Comparison of ENCODE assay signal across 2 cellular contexts in genomic region chr11:61533039-61533375, GRCh38.
TF ChIP-seq lines count a peak whose summit lies in the region.

No MANE protein-coding gene starts in this region.

TF ChIP-seq in H1, 55 proteins besides CTCF, POLR2A, EP300 and RAD21:
- TF ChIP-seq GABPA (IDR thresholded peaks at IDR 0.05; ENCODE audit: borderline replicate concordance, insufficient read depth, low read length) (no peak), BRCA1 (IDR thresholded peaks at IDR 0.05; ENCODE audit: low read depth, low read length) (no peak), RXRA (IDR thresholded peaks at IDR 0.05; ENCODE audit: insufficient read depth, low read depth, low read length) (no peak), JUND (IDR thresholded peaks at IDR 0.05; ENCODE audit: low read length) (no peak), HDAC6 (IDR thresholded peaks at IDR 0.05; ENCODE audit: low read depth, low read length) (no peak), SAP30 (IDR thresholded peaks at IDR 0.05; ENCODE audit: insufficient read depth, insufficient replicate concordance, low read length) (no peak)
- TF ChIP-seq, protein P1, sequence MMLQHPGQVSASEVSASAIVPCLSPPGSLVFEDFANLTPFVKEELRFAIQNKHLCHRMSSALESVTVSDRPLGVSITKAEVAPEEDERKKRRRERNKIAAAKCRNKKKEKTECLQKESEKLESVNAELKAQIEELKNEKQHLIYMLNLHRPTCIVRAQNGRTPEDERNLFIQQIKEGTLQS (IDR thresholded peaks at IDR 0.05; ENCODE audit: insufficient read depth, low read depth, low read length), result no peak

TF ChIP-seq in SK-N-SH treated with all-trans-retinoic acid at 6 μM for 48 hours, 23 proteins besides CTCF, POLR2A, EP300 and RAD21:
- no peak for TF ChIP-seq CSDC2 (CRISPR knock-in tag; IDR thresholded peaks at IDR 0.05)
- TF ChIP-seq RARB (CRISPR knock-in tag; IDR thresholded peaks at IDR 0.05), result no peak
- no peak for TF ChIP-seq ZFP30 (CRISPR knock-in tag; IDR thresholded peaks at IDR 0.05)
- TF ChIP-seq ZNF8 (CRISPR knock-in tag; IDR thresholded peaks at IDR 0.05), result no peak
- no peak for TF ChIP-seq SNAI2 (CRISPR knock-in tag; IDR thresholded peaks at IDR 0.05)
- TF ChIP-seq, protein P2, sequence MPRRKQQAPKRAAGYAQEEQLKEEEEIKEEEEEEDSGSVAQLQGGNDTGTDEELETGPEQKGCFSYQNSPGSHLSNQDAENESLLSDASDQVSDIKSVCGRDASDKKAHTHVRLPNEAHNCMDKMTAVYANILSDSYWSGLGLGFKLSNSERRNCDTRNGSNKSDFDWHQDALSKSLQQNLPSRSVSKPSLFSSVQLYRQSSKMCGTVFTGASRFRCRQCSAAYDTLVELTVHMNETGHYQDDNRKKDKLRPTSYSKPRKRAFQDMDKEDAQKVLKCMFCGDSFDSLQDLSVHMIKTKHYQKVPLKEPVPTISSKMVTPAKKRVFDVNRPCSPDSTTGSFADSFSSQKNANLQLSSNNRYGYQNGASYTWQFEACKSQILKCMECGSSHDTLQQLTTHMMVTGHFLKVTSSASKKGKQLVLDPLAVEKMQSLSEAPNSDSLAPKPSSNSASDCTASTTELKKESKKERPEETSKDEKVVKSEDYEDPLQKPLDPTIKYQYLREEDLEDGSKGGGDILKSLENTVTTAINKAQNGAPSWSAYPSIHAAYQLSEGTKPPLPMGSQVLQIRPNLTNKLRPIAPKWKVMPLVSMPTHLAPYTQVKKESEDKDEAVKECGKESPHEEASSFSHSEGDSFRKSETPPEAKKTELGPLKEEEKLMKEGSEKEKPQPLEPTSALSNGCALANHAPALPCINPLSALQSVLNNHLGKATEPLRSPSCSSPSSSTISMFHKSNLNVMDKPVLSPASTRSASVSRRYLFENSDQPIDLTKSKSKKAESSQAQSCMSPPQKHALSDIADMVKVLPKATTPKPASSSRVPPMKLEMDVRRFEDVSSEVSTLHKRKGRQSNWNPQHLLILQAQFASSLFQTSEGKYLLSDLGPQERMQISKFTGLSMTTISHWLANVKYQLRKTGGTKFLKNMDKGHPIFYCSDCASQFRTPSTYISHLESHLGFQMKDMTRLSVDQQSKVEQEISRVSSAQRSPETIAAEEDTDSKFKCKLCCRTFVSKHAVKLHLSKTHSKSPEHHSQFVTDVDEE (CRISPR knock-in tag; IDR thresholded peaks at IDR 0.05), result no peak
- TF ChIP-seq ARNTL (CRISPR knock-in tag; IDR thresholded peaks at IDR 0.05; ENCODE audit: borderline replicate concordance, low read depth), result no peak
- TF ChIP-seq CSRNP3 (CRISPR knock-in tag; IDR thresholded peaks at IDR 0.05), result no peak
- no peak for TF ChIP-seq ZC3H10 (CRISPR knock-in tag; IDR thresholded peaks at IDR 0.05)
- TF ChIP-seq TCF4 (CRISPR knock-in tag; IDR thresholded peaks at IDR 0.05; ENCODE audit: borderline replicate concordance), result no peak
- TF ChIP-seq GLIS3 (CRISPR knock-in tag; IDR thresholded peaks at IDR 0.05), result no peak
- no peak for TF ChIP-seq PPARA (CRISPR knock-in tag; IDR thresholded peaks at IDR 0.05; ENCODE audit: borderline replicate concordance)
- TF ChIP-seq POU6F1 (CRISPR knock-in tag; IDR thresholded peaks at IDR 0.05; ENCODE audit: borderline replicate concordance, low read depth), result no peak
- TF ChIP-seq ESRRG (CRISPR knock-in tag; IDR thresholded peaks at IDR 0.05), result no peak
- TF ChIP-seq, protein P3, sequence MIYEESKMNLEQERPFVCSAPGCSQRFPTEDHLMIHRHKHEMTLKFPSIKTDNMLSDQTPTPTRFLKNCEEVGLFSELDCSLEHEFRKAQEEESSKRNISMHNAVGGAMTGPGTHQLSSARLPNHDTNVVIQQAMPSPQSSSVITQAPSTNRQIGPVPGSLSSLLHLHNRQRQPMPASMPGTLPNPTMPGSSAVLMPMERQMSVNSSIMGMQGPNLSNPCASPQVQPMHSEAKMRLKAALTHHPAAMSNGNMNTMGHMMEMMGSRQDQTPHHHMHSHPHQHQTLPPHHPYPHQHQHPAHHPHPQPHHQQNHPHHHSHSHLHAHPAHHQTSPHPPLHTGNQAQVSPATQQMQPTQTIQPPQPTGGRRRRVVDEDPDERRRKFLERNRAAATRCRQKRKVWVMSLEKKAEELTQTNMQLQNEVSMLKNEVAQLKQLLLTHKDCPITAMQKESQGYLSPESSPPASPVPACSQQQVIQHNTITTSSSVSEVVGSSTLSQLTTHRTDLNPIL (CRISPR knock-in tag; IDR thresholded peaks at IDR 0.05; ENCODE audit: low read depth), result no peak
- no peak for TF ChIP-seq PATZ1 (CRISPR knock-in tag; IDR thresholded peaks at IDR 0.05; ENCODE audit: borderline replicate concordance)
- no peak for TF ChIP-seq ISL1 (CRISPR knock-in tag; IDR thresholded peaks at IDR 0.05)
- TF ChIP-seq ZNF70 (CRISPR knock-in tag; IDR thresholded peaks at IDR 0.05), result no peak
- TF ChIP-seq ZFP3 (CRISPR knock-in tag; IDR thresholded peaks at IDR 0.05), result no peak
- no peak for TF ChIP-seq TOX (CRISPR knock-in tag; IDR thresholded peaks at IDR 0.05; ENCODE audit: borderline replicate concordance)
